Comparison of ENCODE assay signal across 12 cellular contexts in the genomic region with DNA sequence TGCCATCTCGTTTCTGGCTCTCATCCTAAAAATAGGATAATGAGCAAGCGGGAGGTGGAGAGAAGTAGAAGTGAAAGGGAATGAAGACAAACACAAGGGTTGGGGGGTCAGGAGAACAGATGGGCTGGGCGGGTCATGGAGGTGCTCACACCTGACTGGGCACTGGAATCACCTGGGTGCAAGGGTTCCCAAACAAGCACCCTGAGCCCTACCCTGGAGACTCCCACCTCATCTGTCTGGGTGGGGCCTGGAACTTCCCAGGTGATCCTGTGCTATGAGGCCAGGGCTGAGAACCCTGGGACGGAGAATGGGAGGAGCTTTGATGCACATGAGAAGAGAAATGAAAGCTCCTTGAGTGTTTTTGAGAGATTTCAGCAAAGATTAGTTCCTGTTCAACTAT.
DNase-seq lines count a peak whose midpoint lies in the region; ATAC-seq and TF ChIP-seq lines count a peak whose summit lies in the region.
"Had no signal": no experiment of that assay in that cellular context is flagged by ENCODE, and none has a peak within 500 bp of the region (broad histone marks: within the 10 kb centered on the region; RNA-seq: fewer than 3 reads in every experiment).

No MANE protein-coding gene starts in this region.

- DNase-seq in Panc1 (ENCODE audit: low read depth, low spot score) (no peak), body of pancreas (no peak), mucosa of descending colon (no peak), NCI-H524 (lab: John Stamatoyannopoulos, UW) (no peak), NCI-H1417 treated with DMSO at 0.1 percent for 48 hours (lab: John Stamatoyannopoulos, UW) (no peak), GOT3 (lab: John Stamatoyannopoulos, UW) (no peak)
- DNase-seq: Calu3; CD8-positive, alpha-beta T cell; DMS79 treated with DMSO at 0.1 percent for 48 hours; GF-D8 had no signal

- POLR2A ChIA-PET in Panc1 (lab: Charles Lee), result no interaction called here

- ATAC-seq in Panc1 (no peak), body of pancreas (no peak), mucosa of descending colon (peak; percentile 77)
- ATAC-seq: CD8-positive, alpha-beta T cell had no signal

- H3K9me3 ChIP-seq in Panc1 (ENCODE audit: control insufficient read depth, insufficient read depth, low read depth, low read length), result no peaks in the 10 kb centered on the region
- no peaks in the 10 kb centered on the region for H3K9me3 ChIP-seq in body of pancreas
- no peaks in the 10 kb centered on the region for H3K9me3 ChIP-seq in mucosa of descending colon
- H3K9me3 ChIP-seq: BLaER1 treated with 17β-estradiol and CSF1 and Interleukin-3, amounts not matched to agents 10 nM and 100 nM; HAP-1 had no signal

- H3K4me3 ChIP-seq in Panc1 (ENCODE audit: low read depth in 2 of 2, low read length in 2 of 2), result no peak overlapping the region
- no peak overlapping the region for H3K4me3 ChIP-seq in body of pancreas
- H3K4me3 ChIP-seq in mucosa of descending colon, result no peak overlapping the region
- H3K4me3 ChIP-seq: BLaER1 treated with 17β-estradiol and CSF1 and Interleukin-3, amounts not matched to agents 10 nM and 100 nM; HAP-1 had no signal

- no peak for TF ChIP-seq POLR2A in body of pancreas (IDR thresholded peaks at IDR 0.05)

- H3K27me3 ChIP-seq in Panc1 (ENCODE audit: control insufficient read depth, insufficient read depth, low read length) (no peaks in the 10 kb centered on the region), body of pancreas (no peaks in the 10 kb centered on the region)
- H3K27me3 ChIP-seq: BLaER1 treated with 17β-estradiol and CSF1 and Interleukin-3, amounts not matched to agents 10 nM and 100 nM had no signal

- H3K4me1 ChIP-seq in Panc1 (ENCODE audit: control insufficient read depth, insufficient read depth, low read length), result no peaks in the 10 kb centered on the region
- H3K4me1 ChIP-seq in body of pancreas, result peaks cover 20% of the 10 kb centered on the region
- H3K4me1 ChIP-seq in mucosa of descending colon (ENCODE audit: low read depth), result no peaks in the 10 kb centered on the region
- H3K4me1 ChIP-seq: HAP-1 had no signal

- CTCF ChIA-PET in Panc1 (lab: Charles Lee), result no interaction called here

- intact Hi-C loops in Panc1 (cut with micrococcal nuclease; ENCODE audit: unreplicated experiment) (no loop called here), body of pancreas (cut with DNase I) (no loop called here), mucosa of descending colon (cut with DNase I, micrococcal nuclease) (no loop called here)

- TF ChIP-seq CTCF in Panc1 (IDR thresholded peaks at IDR 0.05), result no peak
- no peak for TF ChIP-seq CTCF in body of pancreas (IDR thresholded peaks at IDR 0.05)
- no peak for TF ChIP-seq CTCF in mucosa of descending colon (IDR thresholded peaks at IDR 0.05)

- in situ Hi-C loops in Panc1 (cut with HindIII; ENCODE audit: low pct_unique_long_range_greater_than_20kb, low sequenced_read_pairs), result no loop called here

- 46 to 55% methylated on average over 4 of the region's 4 CpGs for WGBS in body of pancreas, 2 donors

- peak overlapping the region; percentile 23; the same call in 1 of the 2 replicates for H3K27ac ChIP-seq in Panc1 (ENCODE audit: low read length)
- H3K27ac ChIP-seq in body of pancreas, result peak overlapping the region in 3 of 4 donors; percentile 10 to 76 (median 31)
- H3K27ac ChIP-seq: BLaER1 treated with 17β-estradiol and CSF1 and Interleukin-3, amounts not matched to agents 10 nM and 100 nM had no signal

- no TSS peak for BruUV-seq in Panc1 (replicated peaks; lab: Mats Ljungman, UMichigan)

- H3K36me3 ChIP-seq in Panc1 (ENCODE audit: control insufficient read depth, insufficient read depth, low read length), result no peaks in the 10 kb centered on the region
- no peaks in the 10 kb centered on the region for H3K36me3 ChIP-seq in body of pancreas (replicated peaks in 1 of 2; ENCODE audit: insufficient read depth in 1 of 2, low read depth in 2 of 2)
- H3K36me3 ChIP-seq in mucosa of descending colon (ENCODE audit: low read depth), result no peaks in the 10 kb centered on the region
- H3K36me3 ChIP-seq: BLaER1 treated with 17β-estradiol and CSF1 and Interleukin-3, amounts not matched to agents 10 nM and 100 nM; HAP-1 had no signal
